ENCODE assay signal across 37 cellular contexts in genomic region chr2:157725856-157726255, GRCh38.
A peak's percentile ranks its signal among the peaks of the same experiment; 100 is the strongest.
DNase-seq lines count a peak whose midpoint lies in the region; ATAC-seq and TF ChIP-seq lines count a peak whose summit lies in the region.
"Had no signal": no experiment of that assay in that cellular context is flagged by ENCODE, and none has a peak within 500 bp of the region (broad histone marks: within the 10 kb centered on the region; RNA-seq: fewer than 3 reads in every experiment).

No MANE protein-coding gene starts in this region.

- TF ChIP-seq CTCF in choroid plexus epithelial cell (conservative IDR thresholded peaks at IDR 0.05; ENCODE audit: low read depth, low read length) = no peak

- H3K4me1 Mint-ChIP-seq in stimulated activated effector memory CD8-positive, alpha-beta T cell treated with anti-CD3 and anti-CD28 coated beads, Interleukin-12 subunit alpha, Interleukin-12 subunit beta, amount 100 ng/mL, for 72 hours = no peaks in the 10 kb centered on the region
- H3K4me1 Mint-ChIP-seq: nephron, T-cell had no signal

- no peak overlapping the region for H3K4me3 ChIP-seq in choroid plexus epithelial cell (ENCODE audit: low read depth, low read length)
- H3K4me3 ChIP-seq: esophagus muscularis mucosa, gastroesophageal sphincter, GM12878, hepatocyte, mucosa of descending colon, ovary, SJSA1, skin epidermis, upper lobe of right lung had no signal

- no peak overlapping the region for H3K4me3 Mint-ChIP-seq in stimulated activated effector memory CD8-positive, alpha-beta T cell treated with anti-CD3 and anti-CD28 coated beads, Interleukin-12 subunit alpha, Interleukin-12 subunit beta, amount 100 ng/mL, for 72 hours
- H3K4me3 Mint-ChIP-seq: activated naive CD8-positive, alpha-beta T cell; CD4-positive, alpha-beta T cell; nephron; T-cell had no signal

- DNase-seq in COLO829 (ENCODE audit: low spot score) = peak; percentile 40
- peak; percentile 61 for DNase-seq in RPMI7951 (ENCODE audit: low read depth)
- peak; percentile 78 for DNase-seq in choroid plexus epithelial cell (ENCODE audit: low read depth)
- peak; percentile 20 for DNase-seq in non-pigmented ciliary epithelial cell (ENCODE audit: low read depth)
- DNase-seq in DMS114 treated with DMSO at 0.1 percent for 48 hours (lab: John Stamatoyannopoulos, UW; ENCODE audit: unreplicated experiment) = no peak
- DNase-seq in stimulated activated effector memory CD8-positive, alpha-beta T cell treated with anti-CD3 and anti-CD28 coated beads, Interleukin-12 subunit alpha, Interleukin-12 subunit beta, amount 100 ng/mL, for 72 hours (ENCODE audit: low spot score in 2 of 2) = no peak
- DNase-seq in effector CD4-positive, alpha-beta T cell = no peak
- DNase-seq: activated CD4-positive, alpha-beta T cell treated with anti-CD3 and anti-CD28 coated beads for 4 hours; activated effector memory CD4-positive, alpha-beta T cell treated with Interleukin-2 at 50 U/mL for 16 hours; activated T-cell treated with anti-CD3 and anti-CD28 coated beads, Interleukin-2, amount 50 U/mL, for 1 hour; AML-193; aorta; CD4-positive, alpha-beta T cell; central memory CD4-positive, alpha-beta T cell; dermis blood vessel endothelial cell; EL; left cardiac atrium; mucosa of descending colon; NCI-H1436 treated with DMSO at 0.1 percent for 48 hours; NCI-H2081 treated with DMSO at 0.1 percent for 48 hours; NCI-H446 treated with DMSO at 0.1 percent for 48 hours; NCI-H82; RPMI8226; stimulated activated naive CD4-positive, alpha-beta T cell; T-cell; upper lobe of right lung; WERI-Rb-1 had no signal

- no peak overlapping the region for H3K27ac Mint-ChIP-seq in stimulated activated effector memory CD8-positive, alpha-beta T cell treated with anti-CD3 and anti-CD28 coated beads, Interleukin-12 subunit alpha, Interleukin-12 subunit beta, amount 100 ng/mL, for 72 hours
- H3K27ac Mint-ChIP-seq: activated naive CD8-positive, alpha-beta T cell; CD4-positive, alpha-beta T cell; nephron; T-cell had no signal

- no peak for ATAC-seq in stimulated activated effector memory CD8-positive, alpha-beta T cell treated with anti-CD3 and anti-CD28 coated beads, Interleukin-12 subunit alpha, Interleukin-12 subunit beta, amount 100 ng/mL, for 72 hours
- ATAC-seq in HG02763 (IDR thresholded peaks at IDR 0.05; ENCODE audit: unreplicated experiment) = no peak
- ATAC-seq: gastroesophageal sphincter, GM12878, left cardiac atrium, mucosa of descending colon, T-cell, upper lobe of right lung had no signal

- no peaks in the 10 kb centered on the region for H3K36me3 Mint-ChIP-seq in stimulated activated effector memory CD8-positive, alpha-beta T cell treated with anti-CD3 and anti-CD28 coated beads, Interleukin-12 subunit alpha, Interleukin-12 subunit beta, amount 100 ng/mL, for 72 hours

- H3K9me3 Mint-ChIP-seq in stimulated activated effector memory CD8-positive, alpha-beta T cell treated with anti-CD3 and anti-CD28 coated beads, Interleukin-12 subunit alpha, Interleukin-12 subunit beta, amount 100 ng/mL, for 72 hours = peaks cover 30% of the 10 kb centered on the region

Comparison
In these comparisons a context has a peak if more than half of its experiments do, and no peak if none do; other contexts are left out.
1. DNase-seq: peak in COLO829 (single experiment), RPMI7951 (single experiment), choroid plexus epithelial cell (single experiment) and non-pigmented ciliary epithelial cell (single experiment); none in DMS114 treated with DMSO at 0.1 percent for 48 hours (single experiment), stimulated activated effector memory CD8-positive, alpha-beta T cell treated with anti-CD3 and anti-CD28 coated beads, Interleukin-12 subunit alpha, Interleukin-12 subunit beta, amount 100 ng/mL, for 72 hours (0 of 2) and effector CD4-positive, alpha-beta T cell (single experiment).